Comparison of ENCODE assay signal across 12 cellular contexts in genomic region chr16:1230471-1231212, GRCh38. TPM values are rescaled to one million over a fixed set of nuclear protein-coding genes. Genes with fewer than 3 reads are reported as not detected.
"Had no signal": no experiment of that assay in that cellular context is flagged by ENCODE, and none has a peak within 500 bp of the region (broad histone marks: within the 10 kb centered on the region; RNA-seq: fewer than 3 reads in every experiment).

No MANE protein-coding gene starts in this region.

RNA-seq across cellular contexts. Expression of gene TPSB2, which starts 0.7 kb away (rescaled TPM):
- total RNA-seq: naive thymus-derived CD8-positive, alpha-beta T cell; occipital lobe; osteoblast; pulmonary artery endothelial cell; smooth muscle cell; temporal lobe had no signal
- polyA plus RNA-seq: naive thymus-derived CD8-positive, alpha-beta T cell; neural cell; smooth muscle cell had no signal

RNA-seq across cellular contexts. Expression of gene TPSG1, which starts 5.6 kb away (rescaled TPM):
- total RNA-seq: naive thymus-derived CD8-positive, alpha-beta T cell; occipital lobe; osteoblast; prostate gland; pulmonary artery endothelial cell; right atrium auricular region; smooth muscle cell; temporal lobe; thyroid gland; vagina had no signal
- polyA plus RNA-seq: naive thymus-derived CD8-positive, alpha-beta T cell; neural cell; smooth muscle cell had no signal

RNA-seq across cellular contexts. Expression of gene TPSAB1, which starts 9.9 kb away (rescaled TPM):
- total RNA-seq: naive thymus-derived CD8-positive, alpha-beta T cell; occipital lobe; osteoblast; pulmonary artery endothelial cell; smooth muscle cell; temporal lobe had no signal
- polyA plus RNA-seq: naive thymus-derived CD8-positive, alpha-beta T cell; neural cell; smooth muscle cell had no signal

RNA-seq across cellular contexts. Expression of gene TPSD1, which starts 25.2 kb away (rescaled TPM):
- total RNA-seq: naive thymus-derived CD8-positive, alpha-beta T cell; occipital lobe; osteoblast; pulmonary artery endothelial cell; right lobe of liver; smooth muscle cell; temporal lobe had no signal
- polyA plus RNA-seq: naive thymus-derived CD8-positive, alpha-beta T cell; neural cell; smooth muscle cell had no signal
